Comparison of ENCODE assay signal across 23 cellular contexts in genomic region chr1:29309621-29310020, GRCh38.
"Had no signal": no experiment of that assay in that cellular context is flagged by ENCODE, and none has a peak within 500 bp of the region (broad histone marks: within the 10 kb centered on the region; RNA-seq: fewer than 3 reads in every experiment).

No MANE protein-coding gene starts in this region.

- ATAC-seq: K562, Panc1, PC-3 had no signal

- H3K4me2 ChIP-seq: KMS-11, SK-N-SH had no signal

- H3K4me3 Mint-ChIP-seq: IgD-negative memory B cell had no signal

- DNase-seq: Kasumi-1; MM.1S; NCI-H1092 treated with DMSO at 0.1 percent for 48 hours; NCI-H1436; NCI-H187; NCI-H2081 treated with DMSO at 0.1 percent for 48 hours; NCI-H2171; NCI-H226; NCI-H446; NCI-H510A; NCI-H524 treated with DMSO at 0.1 percent for 48 hours; NCI-H774; NK-92 treated with Interleukin-12 subunit alpha and Interleukin-12 subunit beta, amount 100 ng/mL, for 24 hours; PC-3; SHP77; SK-N-SH; SW 1271 had no signal

- H3K36me3 Mint-ChIP-seq: IgD-negative memory B cell had no signal

- H3K27ac Mint-ChIP-seq: IgD-negative memory B cell had no signal

- H3K9me3 Mint-ChIP-seq: IgD-negative memory B cell had no signal

- H3K9me3 ChIP-seq: SK-N-SH had no signal

- H3K9ac ChIP-seq: KMS-11, SK-N-SH had no signal

- H3K4me3 ChIP-seq: K562 had no signal

- H3K27ac ChIP-seq: HL-60, KMS-11, RWPE1 had no signal

- H3K4me1 Mint-ChIP-seq: IgD-negative memory B cell had no signal

- H3K9me2 ChIP-seq: SK-N-SH had no signal
